In genomic region chr6:44511126-44511525, GRCh38 we compare ENCODE assay signal across 16 cellular contexts.
DNase-seq lines count a peak whose midpoint lies in the region; ATAC-seq lines count a peak whose summit lies in the region.
"Had no signal": no experiment of that assay in that cellular context is flagged by ENCODE, and none has a peak within 500 bp of the region (broad histone marks: within the 10 kb centered on the region; RNA-seq: fewer than 3 reads in every experiment).

No MANE protein-coding gene starts in this region.

- H3K27me3 Mint-ChIP-seq in activated CD8-positive, alpha-beta memory T cell treated with anti-CD3 and anti-CD28 coated beads, Interleukin-2, amount 10 ng/mL, durations not matched to agents 7 days and 5 days: peaks cover 15% of the 10 kb centered on the region

- no peaks in the 10 kb centered on the region for H3K4me1 Mint-ChIP-seq in activated CD8-positive, alpha-beta memory T cell treated with anti-CD3 and anti-CD28 coated beads, Interleukin-2, amount 10 ng/mL, durations not matched to agents 7 days and 5 days
- H3K4me1 Mint-ChIP-seq: B cell; CD4-positive, CD25-positive, alpha-beta regulatory T cell had no signal

- H3K4me3 Mint-ChIP-seq in activated CD8-positive, alpha-beta memory T cell treated with anti-CD3 and anti-CD28 coated beads, Interleukin-2, amount 10 ng/mL, durations not matched to agents 7 days and 5 days: no peak overlapping the region
- H3K4me3 Mint-ChIP-seq: B cell; CD4-positive, CD25-positive, alpha-beta regulatory T cell; CD8-positive, alpha-beta T cell; HFFc6 had no signal

- peak; percentile 1 for DNase-seq in activated CD8-positive, alpha-beta memory T cell treated with anti-CD3 and anti-CD28 coated beads, Interleukin-2, amount 10 ng/mL, durations not matched to agents 7 days and 5 days
- no peak for DNase-seq in activated CD8-positive, alpha-beta memory T cell treated with anti-CD3 and anti-CD28 coated beads for 24 hours
- peak; percentile 65 for DNase-seq in OCI-M1 (lab: John Stamatoyannopoulos, UW)
- peak; percentile 11 for DNase-seq in islet precursor cell
- DNase-seq in D341Med (ENCODE audit: low spot score): no peak
- no peak for DNase-seq in GF-D8 (lab: John Stamatoyannopoulos, UW)
- DNase-seq: Caco-2; CD4-positive, CD25-positive, alpha-beta regulatory T cell; CD8-positive, alpha-beta T cell; DMS 273 treated with DMSO at 0.1 percent for 48 hours; DMS79; EL; GDM1; GOT3; HFFc6 had no signal

- H3K27ac Mint-ChIP-seq in activated CD8-positive, alpha-beta memory T cell treated with anti-CD3 and anti-CD28 coated beads, Interleukin-2, amount 10 ng/mL, durations not matched to agents 7 days and 5 days: no peak overlapping the region
- H3K27ac Mint-ChIP-seq: B cell; CD4-positive, CD25-positive, alpha-beta regulatory T cell; CD8-positive, alpha-beta T cell; HFFc6 had no signal

- CTCF ChIA-PET in activated CD8-positive, alpha-beta memory T cell treated with anti-CD3 and anti-CD28 coated beads, Interleukin-2, amount 10 ng/mL, durations not matched to agents 7 days and 5 days (lab: Charles Lee): interaction anchor here (1.0 kb wide), 1 partner anchor 41 kb away, joined by 3 read pairs; no protein-coding TSS in a partner anchor

- ATAC-seq in activated CD8-positive, alpha-beta memory T cell treated with anti-CD3 and anti-CD28 coated beads, Interleukin-2, amount 10 ng/mL, durations not matched to agents 7 days and 5 days: no peak
- ATAC-seq: CD8-positive, alpha-beta T cell had no signal

- no peaks in the 10 kb centered on the region for H3K36me3 Mint-ChIP-seq in activated CD8-positive, alpha-beta memory T cell treated with anti-CD3 and anti-CD28 coated beads, Interleukin-2, amount 10 ng/mL, durations not matched to agents 7 days and 5 days
- H3K36me3 Mint-ChIP-seq: CD4-positive, CD25-positive, alpha-beta regulatory T cell; CD8-positive, alpha-beta T cell had no signal

- no peaks in the 10 kb centered on the region for H3K9me3 Mint-ChIP-seq in activated CD8-positive, alpha-beta memory T cell treated with anti-CD3 and anti-CD28 coated beads, Interleukin-2, amount 10 ng/mL, durations not matched to agents 7 days and 5 days (ENCODE audit: low read depth)
- H3K9me3 Mint-ChIP-seq: HFFc6 had no signal

Comparison
In these comparisons a context has a peak if more than half of its experiments do, and no peak if none do; other contexts are left out.
1. DNase-seq: peak in activated CD8-positive, alpha-beta memory T cell treated with anti-CD3 and anti-CD28 coated beads, Interleukin-2, amount 10 ng/mL, durations not matched to agents 7 days and 5 days (single experiment), OCI-M1 (single experiment) and islet precursor cell (single experiment); none in activated CD8-positive, alpha-beta memory T cell treated with anti-CD3 and anti-CD28 coated beads for 24 hours (single experiment), D341Med (single experiment) and GF-D8 (single experiment).